ENCODE assay signal across 8 cellular contexts in the genomic region with DNA sequence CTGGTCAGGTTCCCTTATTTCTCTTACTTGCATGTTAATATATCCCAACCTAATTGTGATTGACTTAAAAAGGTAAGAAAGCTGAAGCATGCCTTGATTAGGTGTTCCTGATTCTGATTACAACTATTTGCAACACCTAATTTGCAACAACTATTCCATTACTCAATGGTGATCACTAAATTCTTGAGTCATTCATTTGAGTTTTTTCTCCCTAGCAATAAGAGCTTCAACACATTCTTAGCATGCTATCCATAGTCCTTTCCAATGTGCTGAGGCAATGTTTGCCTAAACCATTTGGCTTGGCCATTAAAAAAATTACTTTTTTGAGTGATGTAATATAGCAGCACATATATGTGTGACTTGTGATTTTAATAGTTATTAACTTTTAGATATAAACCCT.
"Had no signal": no experiment of that assay in that cellular context is flagged by ENCODE, and none has a peak within 500 bp of the region (broad histone marks: within the 10 kb centered on the region; RNA-seq: fewer than 3 reads in every experiment).

No MANE protein-coding gene starts in this region.

- H3K27me3 Mint-ChIP-seq: IgD-negative memory B cell had no signal

- H3K27ac Mint-ChIP-seq: HFFc6, IgD-negative memory B cell had no signal

- ATAC-seq: HCT116, HepG2 had no signal

- H3K4me3 ChIP-seq: HAP-1 had no signal

- H3K4me1 ChIP-seq: HAP-1 had no signal

- H3K27ac ChIP-seq: HL-60 had no signal

- H3K36me3 ChIP-seq: HAP-1 had no signal

- DNase-seq: GOT3, H7, HFFc6 had no signal

- H3K4me3 Mint-ChIP-seq: HFFc6, IgD-negative memory B cell had no signal

- H3K9me3 ChIP-seq: HAP-1 had no signal

- H3K4me1 Mint-ChIP-seq: IgD-negative memory B cell had no signal

- H3K36me3 Mint-ChIP-seq: IgD-negative memory B cell had no signal
